8 cellular contexts compared by ENCODE assay signal in the genomic region with DNA sequence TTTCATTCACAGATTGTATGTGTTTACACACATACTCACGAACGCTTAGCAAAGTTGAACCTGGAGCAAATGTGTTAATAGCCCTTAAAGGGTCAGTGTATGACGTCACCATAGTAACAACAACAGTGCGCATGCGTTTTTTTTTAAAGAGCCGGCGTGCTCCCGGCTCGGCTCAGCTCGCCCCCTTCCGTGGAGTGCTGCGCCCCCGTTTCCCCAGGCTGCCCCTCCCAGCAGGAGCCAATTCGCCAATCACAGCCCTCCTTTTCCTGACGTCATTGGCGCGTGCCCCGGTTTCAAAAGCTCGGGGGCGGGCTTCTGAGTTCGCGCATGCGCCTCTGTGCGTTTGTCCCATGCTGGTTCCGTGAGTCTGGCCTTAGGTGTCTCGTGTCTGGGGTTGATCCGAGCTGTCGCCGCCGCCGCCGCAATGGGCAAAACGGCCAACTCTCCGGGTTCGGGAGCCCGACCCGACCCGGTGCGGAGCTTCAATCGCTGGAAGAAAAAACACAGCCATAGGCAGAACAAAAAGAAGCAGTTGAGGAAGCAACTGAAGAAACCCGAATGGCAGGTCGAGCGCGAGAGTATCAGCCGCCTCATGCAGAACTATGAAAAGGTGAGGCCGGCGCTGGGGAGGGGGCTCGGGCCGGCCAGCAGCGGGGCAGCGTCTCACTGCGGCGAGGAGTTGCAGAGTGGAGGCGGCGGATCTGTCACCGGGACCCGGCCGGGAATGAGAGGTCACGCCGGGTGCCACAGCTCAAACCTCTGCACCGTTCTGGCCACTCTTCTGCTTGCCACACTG. TPM values are rescaled to one million over a fixed set of nuclear protein-coding genes. Genes with fewer than 3 reads are reported as not detected.
A peak's percentile ranks its signal among the peaks of the same experiment; 100 is the strongest.
DNase-seq lines count a peak whose midpoint lies in the region; ATAC-seq and TF ChIP-seq lines count a peak whose summit lies in the region.

A gene (plus strand): TSS at position 340 of the 796 bp plus-strand sequence. CDS start 85 bp downstream, at position 425.

- intact Hi-C loops in activated T-helper 2 cell treated with anti-CD3 and anti-CD28 coated beads, Interferon-gamma antibody, Interleukin-2, Interleukin-4, amounts not matched to agents 10 μg/mL and 5 μg/mL and 100 μg/mL, durations not matched to agents 14 hours and 24 hours and 36 hours (cut with micrococcal nuclease): loop anchor here (1.0 to 10.0 kb wide), 5 partner anchors 168 to 1100 kb away; a partner anchor contains a TSS
- intact Hi-C loops in natural killer cell (cut with micrococcal nuclease): loop anchor here (1.0 kb wide), 1 partner anchor 198 kb away; a partner anchor contains a TSS

- H3K4me3 ChIP-seq in RWPE2 (ENCODE audit: severe bottlenecking): peak within 1 kb of the TSS; percentile 80

- DNase-seq in EL (peak; percentile 99), H4 (ENCODE audit: low spot score) (peak; percentile 95), LoVo (ENCODE audit: low spot score) (peak; percentile 98), RWPE2 (ENCODE audit: low spot score) (peak; percentile 93), fibroblast of peridontal ligament (ENCODE audit: extremely low read depth) (peak; percentile 98), natural killer cell (peak; percentile 99)
- DNase-seq in activated T-helper 2 cell treated with anti-CD3 and anti-CD28 coated beads, Interferon-gamma antibody, Interleukin-2, Interleukin-4, amounts not matched to agents 10 μg/mL and 5 μg/mL and 100 μg/mL, durations not matched to agents 14 hours and 24 hours and 36 hours (ENCODE audit: low spot score): peak; percentile 98
- DNase-seq in stimulated activated naive CD4-positive, alpha-beta T cell treated with Interleukin-2 at 50 U/mL for 16 hours (lab: John Stamatoyannopoulos, UW): peak; percentile 96

- H3K27me3 Mint-ChIP-seq in activated T-helper 2 cell treated with anti-CD3 and anti-CD28 coated beads, Interferon-gamma antibody, Interleukin-2, Interleukin-4, amounts not matched to agents 10 μg/mL and 5 μg/mL and 100 μg/mL, durations not matched to agents 14 hours and 24 hours and 36 hours (ENCODE audit: low read depth): peaks cover 6% of the 10 kb centered on the region
- no peaks in the 10 kb centered on the region for H3K27me3 Mint-ChIP-seq in natural killer cell (ENCODE audit: low read depth in 2 of 2)

- H3K36me3 ChIP-seq in RWPE2 (ENCODE audit: low read depth): peaks cover 6% of the 10 kb centered on the region; the same call in 1 of the 2 replicates

- H3K4me1 ChIP-seq in RWPE2 (ENCODE audit: insufficient read depth, poor library complexity, severe bottlenecking): no peaks in the 10 kb centered on the region

- no peaks in the 10 kb centered on the region for H3K9me3 Mint-ChIP-seq in activated T-helper 2 cell treated with anti-CD3 and anti-CD28 coated beads, Interferon-gamma antibody, Interleukin-2, Interleukin-4, amounts not matched to agents 10 μg/mL and 5 μg/mL and 100 μg/mL, durations not matched to agents 14 hours and 24 hours and 36 hours
- H3K9me3 Mint-ChIP-seq in natural killer cell: no peaks in the 10 kb centered on the region

- peak within 1 kb of the TSS; percentile 99 for H3K4me3 Mint-ChIP-seq in activated T-helper 2 cell treated with anti-CD3 and anti-CD28 coated beads, Interferon-gamma antibody, Interleukin-2, Interleukin-4, amounts not matched to agents 10 μg/mL and 5 μg/mL and 100 μg/mL, durations not matched to agents 14 hours and 24 hours and 36 hours (ENCODE audit: low read depth)
- peak within 1 kb of the TSS; percentile 100 for H3K4me3 Mint-ChIP-seq in natural killer cell

- H3K9me3 ChIP-seq in RWPE2 (ENCODE audit: severe bottlenecking): no peaks in the 10 kb centered on the region

- no peaks in the 10 kb centered on the region for H3K27me3 ChIP-seq in RWPE2 (ENCODE audit: insufficient read depth, poor library complexity, severe bottlenecking)

- H3K27ac ChIP-seq in RWPE2 (ENCODE audit: poor library complexity, severe bottlenecking): no peak within 1 kb of the TSS

- TF ChIP-seq CTCF in RWPE2 (IDR thresholded peaks at IDR 0.05; ENCODE audit: poor library complexity, severe bottlenecking) (peak; percentile 1), natural killer cell (IDR thresholded peaks at IDR 0.05) (no peak)

- H3K36me3 Mint-ChIP-seq in activated T-helper 2 cell treated with anti-CD3 and anti-CD28 coated beads, Interferon-gamma antibody, Interleukin-2, Interleukin-4, amounts not matched to agents 10 μg/mL and 5 μg/mL and 100 μg/mL, durations not matched to agents 14 hours and 24 hours and 36 hours (ENCODE audit: low read depth): peaks cover 22% of the 10 kb centered on the region
- H3K36me3 Mint-ChIP-seq in natural killer cell: no peaks in the 10 kb centered on the region

- peak; percentile 92 for ATAC-seq in RWPE2 (ENCODE audit: low read depth)
- ATAC-seq in natural killer cell: peak; percentile 99

- peak within 1 kb of the TSS; percentile 97 for H3K27ac Mint-ChIP-seq in activated T-helper 2 cell treated with anti-CD3 and anti-CD28 coated beads, Interferon-gamma antibody, Interleukin-2, Interleukin-4, amounts not matched to agents 10 μg/mL and 5 μg/mL and 100 μg/mL, durations not matched to agents 14 hours and 24 hours and 36 hours
- H3K27ac Mint-ChIP-seq in natural killer cell: peak within 1 kb of the TSS; percentile 97 to 98

- peaks cover 28% of the 10 kb centered on the region for H3K4me1 Mint-ChIP-seq in activated T-helper 2 cell treated with anti-CD3 and anti-CD28 coated beads, Interferon-gamma antibody, Interleukin-2, Interleukin-4, amounts not matched to agents 10 μg/mL and 5 μg/mL and 100 μg/mL, durations not matched to agents 14 hours and 24 hours and 36 hours (ENCODE audit: low read depth)
- peaks cover 38 to 51% of the 10 kb centered on the region in 2 donors for H3K4me1 Mint-ChIP-seq in natural killer cell

RNA-seq across cellular contexts. Expression of the gene that starts here (rescaled TPM):
- 17.2 and 26.3 TPM in 2 replicates for total RNA-seq in H4 (2014; rRNA removed; shearing (Covaris generic))
- total RNA-seq in activated T-helper 2 cell treated with anti-CD3 and anti-CD28 coated beads, Interferon-gamma antibody, Interleukin-2, Interleukin-4, amounts not matched to agents 10 μg/mL and 5 μg/mL and 100 μg/mL, durations not matched to agents 14 hours and 24 hours and 36 hours: 57.8 TPM in 2 replicates
- 10 to 100 TPM; 23.4 to 30.9 (median 24.9) TPM for total RNA-seq in natural killer cell
